ENCODE assay signal across 9 cellular contexts in genomic region chr11:95802806-95803205, GRCh38.
"Had no signal": no experiment of that assay in that cellular context is flagged by ENCODE, and none has a peak within 500 bp of the region (broad histone marks: within the 10 kb centered on the region; RNA-seq: fewer than 3 reads in every experiment).

No MANE protein-coding gene starts in this region.

- H3K4me3 ChIP-seq: GM23248, HAP-1 had no signal

- H3K27me3 Mint-ChIP-seq: IgD-negative memory B cell had no signal

- H3K4me1 ChIP-seq: HAP-1 had no signal

- DNase-seq: GM23248, GOT3, H7, HFFc6 had no signal

- H3K9me3 Mint-ChIP-seq: HFFc6, IgD-negative memory B cell had no signal

- H3K27ac Mint-ChIP-seq: HFFc6, IgD-negative memory B cell had no signal

- H3K4me3 Mint-ChIP-seq: HFFc6, IgD-negative memory B cell had no signal

- FAIRE-seq: HepG2 had no signal

- H3K27ac ChIP-seq: GM23248, HL-60 had no signal

- H3K9me3 ChIP-seq: HAP-1 had no signal

- ATAC-seq: HCT116, HepG2 had no signal
